ENCODE assay signal across 8 cellular contexts in genomic region chr19:12792853-12793289, GRCh38. TPM values are rescaled to one million over a fixed set of nuclear protein-coding genes. Genes with fewer than 3 reads are reported as not detected.
A peak's percentile ranks its signal among the peaks of the same experiment; 100 is the strongest.
DNase-seq lines count a peak whose midpoint lies in the region; ATAC-seq, FAIRE-seq and TF ChIP-seq lines count a peak whose summit lies in the region.

No MANE protein-coding gene starts in this region.

- TF ChIP-seq CTCF in left lung (IDR thresholded peaks at IDR 0.05), result no peak
- TF ChIP-seq CTCF in tibial nerve (IDR thresholded peaks at IDR 0.05), result no peak

- peak; percentile 67 for DNase-seq in activated T-cell treated with anti-CD3 and anti-CD28 coated beads, Interleukin-2, amount 50 U/mL, for 1 hour
- DNase-seq in activated T-cell treated with anti-CD3 and anti-CD28 coated beads for 4 hours, result no peak
- DNase-seq in activated naive CD8-positive, alpha-beta T cell treated with anti-CD3 and anti-CD28 coated beads, Interleukin-2, amount 10 ng/mL, durations not matched to agents 7 days and 5 days, result no peak
- no peak for DNase-seq in left lung
- DNase-seq in tibial nerve (ENCODE audit: low spot score in 2 of 2), result no peak
- DNase-seq in urothelium cell line (ENCODE audit: low spot score), result no peak
- no peak for DNase-seq in EL
- no peak for DNase-seq in SK-N-DZ (ENCODE audit: low spot score)

- no peak for ATAC-seq in activated naive CD8-positive, alpha-beta T cell treated with anti-CD3 and anti-CD28 coated beads, Interleukin-2, amount 10 ng/mL, durations not matched to agents 7 days and 5 days (ENCODE audit: low read depth)
- no peak for ATAC-seq in left lung

- H3K4me3 ChIP-seq in left lung, result peak overlapping the region; percentile 92 to 98
- peak overlapping the region; percentile 61 to 98 (median 79) for H3K4me3 ChIP-seq in tibial nerve

- H3K36me3 Mint-ChIP-seq in activated naive CD8-positive, alpha-beta T cell treated with anti-CD3 and anti-CD28 coated beads, Interleukin-2, amount 10 ng/mL, durations not matched to agents 7 days and 5 days, result peaks cover 1% of the 10 kb centered on the region

- H3K4me1 ChIP-seq in left lung, result peaks cover 33 to 52% of the 10 kb centered on the region in 2 donors
- H3K4me1 ChIP-seq in tibial nerve, result peaks cover 0 to 52% (median 29%) of the 10 kb centered on the region in 4 donors

- H3K27ac ChIP-seq in left lung (peak overlapping the region; percentile 99 to 100), tibial nerve (peak overlapping the region; percentile 99 to 100 (median 99))

- peaks cover 37% of the 10 kb centered on the region for H3K4me1 Mint-ChIP-seq in activated naive CD8-positive, alpha-beta T cell treated with anti-CD3 and anti-CD28 coated beads, Interleukin-2, amount 10 ng/mL, durations not matched to agents 7 days and 5 days

- no peak for TF ChIP-seq EP300 in tibial nerve (IDR thresholded peaks at IDR 0.05)

- H3K4me3 Mint-ChIP-seq in activated naive CD8-positive, alpha-beta T cell treated with anti-CD3 and anti-CD28 coated beads, Interleukin-2, amount 10 ng/mL, durations not matched to agents 7 days and 5 days, result peak overlapping the region; percentile 94

- intact Hi-C loops in left lung (cut with DNase I), result no loop called here

- WGBS in tibial nerve, 2 donors, result 0% methylated on average over 22 of the region's 22 CpGs

- no peak for TF ChIP-seq POLR2A in tibial nerve (IDR thresholded peaks at IDR 0.05)

- H3K27me3 ChIP-seq in left lung (no peaks in the 10 kb centered on the region), tibial nerve (no peaks in the 10 kb centered on the region)

- no peaks in the 10 kb centered on the region for H3K27me3 Mint-ChIP-seq in activated naive CD8-positive, alpha-beta T cell treated with anti-CD3 and anti-CD28 coated beads, Interleukin-2, amount 10 ng/mL, durations not matched to agents 7 days and 5 days

- POLR2A ChIA-PET in activated naive CD8-positive, alpha-beta T cell treated with anti-CD3 and anti-CD28 coated beads, Interleukin-2, amount 10 ng/mL, durations not matched to agents 7 days and 5 days (lab: Charles Lee), result interaction anchor here (0.6 to 9.6 kb wide), 21 partner anchors 8 to 566 kb away, joined by 3 to 361 read pairs (median 7); partner anchors contain the start of genes DHPS, GET3, PRDX2 and RNASEH2A

- H3K27ac Mint-ChIP-seq in activated naive CD8-positive, alpha-beta T cell treated with anti-CD3 and anti-CD28 coated beads, Interleukin-2, amount 10 ng/mL, durations not matched to agents 7 days and 5 days, result peak overlapping the region; percentile 96

- no peaks in the 10 kb centered on the region for H3K9me3 ChIP-seq in left lung
- H3K9me3 ChIP-seq in tibial nerve, result no peaks in the 10 kb centered on the region

- H3K9me3 Mint-ChIP-seq in activated naive CD8-positive, alpha-beta T cell treated with anti-CD3 and anti-CD28 coated beads, Interleukin-2, amount 10 ng/mL, durations not matched to agents 7 days and 5 days, result no peaks in the 10 kb centered on the region

- H3K36me3 ChIP-seq in left lung (peaks cover 0 to 10% of the 10 kb centered on the region in 2 donors), tibial nerve (peaks cover 0 to 5% (median 0%) of the 10 kb centered on the region in 3 donors)

- no peak for FAIRE-seq in urothelium cell line (lab: Jason Lieb, UNC)

RNA-seq across cellular contexts. Expression of gene JUNB, which starts 1.6 kb away (rescaled TPM):
- 10 to 100 TPM; 82.7 to 84.6 TPM for total RNA-seq in activated naive CD8-positive, alpha-beta T cell treated with anti-CD3 and anti-CD28 coated beads, Interleukin-2, amount 10 ng/mL, durations not matched to agents 7 days and 5 days
- total RNA-seq in left lung (100 to 1,000 TPM; 131 to 135 TPM), tibial nerve (100 to 1,000 TPM; 421 to 676 (median 613) TPM)
- polyA plus RNA-seq in SK-N-DZ (2014; cell fraction: cytosol; rRNA removed), result 29.4 and 37.6 TPM in 2 replicates
- 49.1 and 66.1 TPM in 2 replicates for polyA plus RNA-seq in SK-N-DZ (2014; cell fraction: nucleus; rRNA removed)

RNA-seq across cellular contexts. Expression of gene PRDX2, which starts 8.7 kb away (rescaled TPM):
- total RNA-seq in activated naive CD8-positive, alpha-beta T cell treated with anti-CD3 and anti-CD28 coated beads, Interleukin-2, amount 10 ng/mL, durations not matched to agents 7 days and 5 days, result 100 to 1,000 TPM; 170 to 181 TPM
- total RNA-seq in left lung (100 to 1,000 TPM; 186 to 217 TPM), tibial nerve (100 to 1,000 TPM; 129 to 182 (median 163) TPM)
- polyA plus RNA-seq in SK-N-DZ (2014; cell fraction: cytosol; rRNA removed), result 767 and 849 TPM in 2 replicates
- 377 and 409 TPM in 2 replicates for polyA plus RNA-seq in SK-N-DZ (2014; cell fraction: nucleus; rRNA removed)

RNA-seq across cellular contexts. Expression of gene THSD8, which starts 9.0 kb away (rescaled TPM):
- 10 to 100 TPM in 1 of 2 experiments, 1 to 10 TPM in 1; 5.8 to 10.8 TPM for total RNA-seq in activated naive CD8-positive, alpha-beta T cell treated with anti-CD3 and anti-CD28 coated beads, Interleukin-2, amount 10 ng/mL, durations not matched to agents 7 days and 5 days
- total RNA-seq in left lung, result 1 to 10 TPM; 6.6 to 9.0 TPM
- 1 to 10 TPM in 1 of 4 donors, not detected in 3; 4.8 TPM for total RNA-seq in tibial nerve
- polyA plus RNA-seq in SK-N-DZ (2014; cell fraction: cytosol; rRNA removed), result not detected in 2 replicates
- not detected in 2 replicates for polyA plus RNA-seq in SK-N-DZ (2014; cell fraction: nucleus; rRNA removed)

RNA-seq across cellular contexts. Expression of gene RNASEH2A, which starts 13.5 kb away (rescaled TPM):
- 10 to 100 TPM; 46.2 to 47.8 TPM for total RNA-seq in activated naive CD8-positive, alpha-beta T cell treated with anti-CD3 and anti-CD28 coated beads, Interleukin-2, amount 10 ng/mL, durations not matched to agents 7 days and 5 days
- total RNA-seq in left lung (10 to 100 TPM; 10.9 to 16.6 TPM), tibial nerve (1 to 10 TPM; 5.4 to 8.6 (median 6.7) TPM)
- 88.4 and 99.4 TPM in 2 replicates for polyA plus RNA-seq in SK-N-DZ (2014; cell fraction: cytosol; rRNA removed)
- 67.7 and 74.8 TPM in 2 replicates for polyA plus RNA-seq in SK-N-DZ (2014; cell fraction: nucleus; rRNA removed)

RNA-seq across cellular contexts. Expression of gene HOOK2, which starts 17.5 kb away (rescaled TPM):
- 10 to 100 TPM; 20.0 to 20.3 TPM for total RNA-seq in activated naive CD8-positive, alpha-beta T cell treated with anti-CD3 and anti-CD28 coated beads, Interleukin-2, amount 10 ng/mL, durations not matched to agents 7 days and 5 days
- total RNA-seq in left lung, result 10 to 100 TPM; 57.7 to 57.9 TPM
- 100 to 1,000 TPM in 1 of 4 donors, 10 to 100 TPM in 3; 27.3 to 109 (median 50.2) TPM for total RNA-seq in tibial nerve
- polyA plus RNA-seq in SK-N-DZ (2014; cell fraction: cytosol; rRNA removed), result 27.5 and 33.1 TPM in 2 replicates
- polyA plus RNA-seq in SK-N-DZ (2014; cell fraction: nucleus; rRNA removed), result 78.9 and 107 TPM in 2 replicates
